ENCODE assay signal across 1 cellular context in the genomic region with DNA sequence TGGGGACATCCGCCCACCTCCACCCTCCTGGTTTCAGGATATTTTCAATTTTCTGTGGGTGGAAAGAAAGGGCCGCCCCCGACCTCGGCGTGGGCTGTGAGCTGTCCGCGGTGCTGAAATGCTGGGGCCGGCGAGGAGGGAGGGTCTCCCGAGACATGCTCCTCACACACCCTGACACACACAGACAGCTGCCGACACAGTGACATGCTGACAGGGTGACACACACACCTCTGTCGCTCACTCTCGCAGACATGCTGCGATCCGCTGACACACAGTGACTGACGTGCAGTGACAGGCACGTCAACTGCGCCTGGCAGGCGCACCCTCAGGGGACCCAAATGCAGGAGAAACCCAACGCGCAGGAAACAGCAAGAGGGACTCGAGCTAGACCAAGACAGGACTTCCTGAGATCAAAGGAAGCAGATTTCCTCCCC.
A peak's percentile ranks its signal among the peaks of the same experiment; 100 is the strongest.
TF ChIP-seq lines count a peak whose summit lies in the region.

No MANE protein-coding gene starts in this region.

TF ChIP-seq in K562, 482 proteins besides CTCF, POLR2A, EP300 and RAD21 (continued from another document and continues in another):
- TF ChIP-seq, protein P1, sequence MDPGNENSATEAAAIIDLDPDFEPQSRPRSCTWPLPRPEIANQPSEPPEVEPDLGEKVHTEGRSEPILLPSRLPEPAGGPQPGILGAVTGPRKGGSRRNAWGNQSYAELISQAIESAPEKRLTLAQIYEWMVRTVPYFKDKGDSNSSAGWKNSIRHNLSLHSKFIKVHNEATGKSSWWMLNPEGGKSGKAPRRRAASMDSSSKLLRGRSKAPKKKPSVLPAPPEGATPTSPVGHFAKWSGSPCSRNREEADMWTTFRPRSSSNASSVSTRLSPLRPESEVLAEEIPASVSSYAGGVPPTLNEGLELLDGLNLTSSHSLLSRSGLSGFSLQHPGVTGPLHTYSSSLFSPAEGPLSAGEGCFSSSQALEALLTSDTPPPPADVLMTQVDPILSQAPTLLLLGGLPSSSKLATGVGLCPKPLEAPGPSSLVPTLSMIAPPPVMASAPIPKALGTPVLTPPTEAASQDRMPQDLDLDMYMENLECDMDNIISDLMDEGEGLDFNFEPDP (CRISPR knock-in tag; IDR thresholded peaks at IDR 0.05), result no peak
- TF ChIP-seq, protein P2, sequence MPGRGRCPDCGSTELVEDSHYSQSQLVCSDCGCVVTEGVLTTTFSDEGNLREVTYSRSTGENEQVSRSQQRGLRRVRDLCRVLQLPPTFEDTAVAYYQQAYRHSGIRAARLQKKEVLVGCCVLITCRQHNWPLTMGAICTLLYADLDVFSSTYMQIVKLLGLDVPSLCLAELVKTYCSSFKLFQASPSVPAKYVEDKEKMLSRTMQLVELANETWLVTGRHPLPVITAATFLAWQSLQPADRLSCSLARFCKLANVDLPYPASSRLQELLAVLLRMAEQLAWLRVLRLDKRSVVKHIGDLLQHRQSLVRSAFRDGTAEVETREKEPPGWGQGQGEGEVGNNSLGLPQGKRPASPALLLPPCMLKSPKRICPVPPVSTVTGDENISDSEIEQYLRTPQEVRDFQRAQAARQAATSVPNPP (IDR thresholded peaks at IDR 0.05; ENCODE audit: borderline replicate concordance, insufficient read depth, insufficient read length), result no peak
- no peak for TF ChIP-seq ZNF551 (CRISPR knock-in tag; IDR thresholded peaks at IDR 0.05)
- no peak for TF ChIP-seq YBX1 (IDR thresholded peaks at IDR 0.05)
- no peak for TF ChIP-seq MCM5 (IDR thresholded peaks at IDR 0.05; ENCODE audit: low read depth)
- no peak for TF ChIP-seq FOXJ2 (tag; IDR thresholded peaks at IDR 0.05)
- TF ChIP-seq ZNF274 (IDR thresholded peaks at IDR 0.05; ENCODE audit: borderline replicate concordance, low read depth, low read length), result no peak
- TF ChIP-seq, protein P3, sequence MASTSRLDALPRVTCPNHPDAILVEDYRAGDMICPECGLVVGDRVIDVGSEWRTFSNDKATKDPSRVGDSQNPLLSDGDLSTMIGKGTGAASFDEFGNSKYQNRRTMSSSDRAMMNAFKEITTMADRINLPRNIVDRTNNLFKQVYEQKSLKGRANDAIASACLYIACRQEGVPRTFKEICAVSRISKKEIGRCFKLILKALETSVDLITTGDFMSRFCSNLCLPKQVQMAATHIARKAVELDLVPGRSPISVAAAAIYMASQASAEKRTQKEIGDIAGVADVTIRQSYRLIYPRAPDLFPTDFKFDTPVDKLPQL (IDR thresholded peaks at IDR 0.05; ENCODE audit: extremely low read depth, insufficient read length), result no peak
- TF ChIP-seq, protein P4, sequence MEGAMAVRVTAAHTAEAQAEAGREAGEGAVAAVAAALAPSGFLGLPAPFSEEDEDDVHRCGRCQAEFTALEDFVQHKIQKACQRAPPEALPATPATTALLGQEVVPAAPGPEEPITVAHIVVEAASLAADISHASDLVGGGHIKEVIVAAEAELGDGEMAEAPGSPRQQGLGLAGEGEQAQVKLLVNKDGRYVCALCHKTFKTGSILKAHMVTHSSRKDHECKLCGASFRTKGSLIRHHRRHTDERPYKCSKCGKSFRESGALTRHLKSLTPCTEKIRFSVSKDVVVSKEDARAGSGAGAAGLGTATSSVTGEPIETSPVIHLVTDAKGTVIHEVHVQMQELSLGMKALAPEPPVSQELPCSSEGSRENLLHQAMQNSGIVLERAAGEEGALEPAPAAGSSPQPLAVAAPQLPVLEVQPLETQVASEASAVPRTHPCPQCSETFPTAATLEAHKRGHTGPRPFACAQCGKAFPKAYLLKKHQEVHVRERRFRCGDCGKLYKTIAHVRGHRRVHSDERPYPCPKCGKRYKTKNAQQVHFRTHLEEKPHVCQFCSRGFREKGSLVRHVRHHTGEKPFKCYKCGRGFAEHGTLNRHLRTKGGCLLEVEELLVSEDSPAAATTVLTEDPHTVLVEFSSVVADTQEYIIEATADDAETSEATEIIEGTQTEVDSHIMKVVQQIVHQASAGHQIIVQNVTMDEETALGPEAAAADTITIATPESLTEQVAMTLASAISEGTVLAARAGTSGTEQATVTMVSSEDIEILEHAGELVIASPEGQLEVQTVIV (CRISPR knock-in tag; IDR thresholded peaks at IDR 0.05; ENCODE audit: borderline replicate concordance), result no peak
- TF ChIP-seq GTF2A2 (tag; IDR thresholded peaks at IDR 0.05), result no peak
- TF ChIP-seq, protein P5, sequence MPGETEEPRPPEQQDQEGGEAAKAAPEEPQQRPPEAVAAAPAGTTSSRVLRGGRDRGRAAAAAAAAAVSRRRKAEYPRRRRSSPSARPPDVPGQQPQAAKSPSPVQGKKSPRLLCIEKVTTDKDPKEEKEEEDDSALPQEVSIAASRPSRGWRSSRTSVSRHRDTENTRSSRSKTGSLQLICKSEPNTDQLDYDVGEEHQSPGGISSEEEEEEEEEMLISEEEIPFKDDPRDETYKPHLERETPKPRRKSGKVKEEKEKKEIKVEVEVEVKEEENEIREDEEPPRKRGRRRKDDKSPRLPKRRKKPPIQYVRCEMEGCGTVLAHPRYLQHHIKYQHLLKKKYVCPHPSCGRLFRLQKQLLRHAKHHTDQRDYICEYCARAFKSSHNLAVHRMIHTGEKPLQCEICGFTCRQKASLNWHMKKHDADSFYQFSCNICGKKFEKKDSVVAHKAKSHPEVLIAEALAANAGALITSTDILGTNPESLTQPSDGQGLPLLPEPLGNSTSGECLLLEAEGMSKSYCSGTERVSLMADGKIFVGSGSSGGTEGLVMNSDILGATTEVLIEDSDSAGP (CRISPR knock-in tag; IDR thresholded peaks at IDR 0.05), result no peak
- TF ChIP-seq, protein P6, sequence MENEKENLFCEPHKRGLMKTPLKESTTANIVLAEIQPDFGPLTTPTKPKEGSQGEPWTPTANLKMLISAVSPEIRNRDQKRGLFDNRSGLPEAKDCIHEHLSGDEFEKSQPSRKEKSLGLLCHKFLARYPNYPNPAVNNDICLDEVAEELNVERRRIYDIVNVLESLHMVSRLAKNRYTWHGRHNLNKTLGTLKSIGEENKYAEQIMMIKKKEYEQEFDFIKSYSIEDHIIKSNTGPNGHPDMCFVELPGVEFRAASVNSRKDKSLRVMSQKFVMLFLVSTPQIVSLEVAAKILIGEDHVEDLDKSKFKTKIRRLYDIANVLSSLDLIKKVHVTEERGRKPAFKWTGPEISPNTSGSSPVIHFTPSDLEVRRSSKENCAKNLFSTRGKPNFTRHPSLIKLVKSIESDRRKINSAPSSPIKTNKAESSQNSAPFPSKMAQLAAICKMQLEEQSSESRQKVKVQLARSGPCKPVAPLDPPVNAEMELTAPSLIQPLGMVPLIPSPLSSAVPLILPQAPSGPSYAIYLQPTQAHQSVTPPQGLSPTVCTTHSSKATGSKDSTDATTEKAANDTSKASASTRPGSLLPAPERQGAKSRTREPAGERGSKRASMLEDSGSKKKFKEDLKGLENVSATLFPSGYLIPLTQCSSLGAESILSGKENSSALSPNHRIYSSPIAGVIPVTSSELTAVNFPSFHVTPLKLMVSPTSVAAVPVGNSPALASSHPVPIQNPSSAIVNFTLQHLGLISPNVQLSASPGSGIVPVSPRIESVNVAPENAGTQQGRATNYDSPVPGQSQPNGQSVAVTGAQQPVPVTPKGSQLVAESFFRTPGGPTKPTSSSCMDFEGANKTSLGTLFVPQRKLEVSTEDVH (IDR thresholded peaks at IDR 0.05; ENCODE audit: low read depth, partially characterized antibody), result no peak
- TF ChIP-seq, protein P7, sequence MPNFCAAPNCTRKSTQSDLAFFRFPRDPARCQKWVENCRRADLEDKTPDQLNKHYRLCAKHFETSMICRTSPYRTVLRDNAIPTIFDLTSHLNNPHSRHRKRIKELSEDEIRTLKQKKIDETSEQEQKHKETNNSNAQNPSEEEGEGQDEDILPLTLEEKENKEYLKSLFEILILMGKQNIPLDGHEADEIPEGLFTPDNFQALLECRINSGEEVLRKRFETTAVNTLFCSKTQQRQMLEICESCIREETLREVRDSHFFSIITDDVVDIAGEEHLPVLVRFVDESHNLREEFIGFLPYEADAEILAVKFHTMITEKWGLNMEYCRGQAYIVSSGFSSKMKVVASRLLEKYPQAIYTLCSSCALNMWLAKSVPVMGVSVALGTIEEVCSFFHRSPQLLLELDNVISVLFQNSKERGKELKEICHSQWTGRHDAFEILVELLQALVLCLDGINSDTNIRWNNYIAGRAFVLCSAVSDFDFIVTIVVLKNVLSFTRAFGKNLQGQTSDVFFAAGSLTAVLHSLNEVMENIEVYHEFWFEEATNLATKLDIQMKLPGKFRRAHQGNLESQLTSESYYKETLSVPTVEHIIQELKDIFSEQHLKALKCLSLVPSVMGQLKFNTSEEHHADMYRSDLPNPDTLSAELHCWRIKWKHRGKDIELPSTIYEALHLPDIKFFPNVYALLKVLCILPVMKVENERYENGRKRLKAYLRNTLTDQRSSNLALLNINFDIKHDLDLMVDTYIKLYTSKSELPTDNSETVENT (CRISPR knock-in tag; IDR thresholded peaks at IDR 0.05), result no peak
- no peak for TF ChIP-seq POLR2AphosphoS2 (IDR thresholded peaks at IDR 0.05; ENCODE audit: low read length)
- no peak for TF ChIP-seq HDGF (IDR thresholded peaks at IDR 0.05)
- no peak for TF ChIP-seq PPARD (CRISPR knock-in tag; IDR thresholded peaks at IDR 0.05)
- no peak for TF ChIP-seq ZNF696 (CRISPR knock-in tag; conservative IDR thresholded peaks at IDR 0.05)
- TF ChIP-seq IRF2 (CRISPR knock-in tag; IDR thresholded peaks at IDR 0.05), result no peak
- TF ChIP-seq, protein P8, sequence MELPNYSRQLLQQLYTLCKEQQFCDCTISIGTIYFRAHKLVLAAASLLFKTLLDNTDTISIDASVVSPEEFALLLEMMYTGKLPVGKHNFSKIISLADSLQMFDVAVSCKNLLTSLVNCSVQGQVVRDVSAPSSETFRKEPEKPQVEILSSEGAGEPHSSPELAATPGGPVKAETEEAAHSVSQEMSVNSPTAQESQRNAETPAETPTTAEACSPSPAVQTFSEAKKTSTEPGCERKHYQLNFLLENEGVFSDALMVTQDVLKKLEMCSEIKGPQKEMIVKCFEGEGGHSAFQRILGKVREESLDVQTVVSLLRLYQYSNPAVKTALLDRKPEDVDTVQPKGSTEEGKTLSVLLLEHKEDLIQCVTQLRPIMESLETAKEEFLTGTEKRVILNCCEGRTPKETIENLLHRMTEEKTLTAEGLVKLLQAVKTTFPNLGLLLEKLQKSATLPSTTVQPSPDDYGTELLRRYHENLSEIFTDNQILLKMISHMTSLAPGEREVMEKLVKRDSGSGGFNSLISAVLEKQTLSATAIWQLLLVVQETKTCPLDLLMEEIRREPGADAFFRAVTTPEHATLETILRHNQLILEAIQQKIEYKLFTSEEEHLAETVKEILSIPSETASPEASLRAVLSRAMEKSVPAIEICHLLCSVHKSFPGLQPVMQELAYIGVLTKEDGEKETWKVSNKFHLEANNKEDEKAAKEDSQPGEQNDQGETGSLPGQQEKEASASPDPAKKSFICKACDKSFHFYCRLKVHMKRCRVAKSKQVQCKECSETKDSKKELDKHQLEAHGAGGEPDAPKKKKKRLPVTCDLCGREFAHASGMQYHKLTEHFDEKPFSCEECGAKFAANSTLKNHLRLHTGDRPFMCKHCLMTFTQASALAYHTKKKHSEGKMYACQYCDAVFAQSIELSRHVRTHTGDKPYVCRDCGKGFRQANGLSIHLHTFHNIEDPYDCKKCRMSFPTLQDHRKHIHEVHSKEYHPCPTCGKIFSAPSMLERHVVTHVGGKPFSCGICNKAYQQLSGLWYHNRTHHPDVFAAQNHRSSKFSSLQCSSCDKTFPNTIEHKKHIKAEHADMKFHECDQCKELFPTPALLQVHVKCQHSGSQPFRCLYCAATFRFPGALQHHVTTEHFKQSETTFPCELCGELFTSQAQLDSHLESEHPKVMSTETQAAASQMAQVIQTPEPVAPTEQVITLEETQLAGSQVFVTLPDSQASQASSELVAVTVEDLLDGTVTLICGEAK (IDR thresholded peaks at IDR 0.05), result no peak
- TF ChIP-seq, protein P8 (CRISPR knock-in tag; IDR thresholded peaks at IDR 0.05), result no peak
- no peak for TF ChIP-seq RFX5 (IDR thresholded peaks at IDR 0.05; ENCODE audit: low read depth, low read length)
- TF ChIP-seq SMC3 (conservative IDR thresholded peaks at IDR 0.05; ENCODE audit: insufficient read depth, low read depth, low read length), result no peak
- TF ChIP-seq MYC (IDR thresholded peaks at IDR 0.05; ENCODE audit: low read depth, low read length), result no peak
- no peak for TF ChIP-seq MYC (CRISPR knock-in tag; IDR thresholded peaks at IDR 0.05; ENCODE audit: borderline replicate concordance, low read depth)
- no peak for TF ChIP-seq MTF1 (CRISPR knock-in tag; IDR thresholded peaks at IDR 0.05; ENCODE audit: borderline replicate concordance)
- TF ChIP-seq RB1 (IDR thresholded peaks at IDR 0.05; ENCODE audit: low read depth), result no peak
- TF ChIP-seq NFATC3 (IDR thresholded peaks at IDR 0.05), result no peak
- TF ChIP-seq ZNF134 (CRISPR knock-in tag; conservative IDR thresholded peaks at IDR 0.05), result no peak
- TF ChIP-seq STAG1 (CRISPR knock-in tag; IDR thresholded peaks at IDR 0.05; ENCODE audit: borderline replicate concordance), result 0 out of 2 replicates have a peak, but pooled peaks have one; percentile 30
- TF ChIP-seq LCOR (CRISPR knock-in tag; IDR thresholded peaks at IDR 0.05), result no peak
- TF ChIP-seq TAF9B (IDR thresholded peaks at IDR 0.05; ENCODE audit: partially characterized antibody), result no peak
- TF ChIP-seq ETV1 (tag; conservative IDR thresholded peaks at IDR 0.05; ENCODE audit: low read depth), result no peak
- TF ChIP-seq LEF1 (IDR thresholded peaks at IDR 0.05), result no peak
